In genomic region chr10:103019426-103019825, GRCh38 we compare ENCODE assay signal across 20 cellular contexts.
"Had no signal": no experiment of that assay in that cellular context is flagged by ENCODE, and none has a peak within 500 bp of the region (broad histone marks: within the 10 kb centered on the region; RNA-seq: fewer than 3 reads in every experiment).

No MANE protein-coding gene starts in this region.

- ATAC-seq: foreskin keratinocyte, gastroesophageal sphincter, heart right ventricle, left cardiac atrium, left lung, left ventricle myocardium superior, lower lobe of right lung, mucosa of descending colon had no signal

- FAIRE-seq: colon, endothelial cell of umbilical vein, frontal cortex, islet of Langerhans, keratinocyte had no signal

- DNase-seq: dermis blood vessel endothelial cell; dorsolateral prefrontal cortex; effector CD4-positive, alpha-beta T cell; effector memory CD4-positive, alpha-beta T cell; foreskin keratinocyte; heart right ventricle; hippocampal formation; left cardiac atrium; left lung; left ventricle myocardium superior; lower lobe of right lung; mesenchymal stem cell; mucosa of descending colon; naive B cell had no signal
